In genomic region chr2:241505781-241506201, GRCh38 we compare ENCODE assay signal across 24 cellular contexts. TPM values are rescaled to one million over a fixed set of nuclear protein-coding genes. Genes with fewer than 3 reads are reported as not detected.
A peak's percentile ranks its signal among the peaks of the same experiment; 100 is the strongest.
DNase-seq lines count a peak whose midpoint lies in the region; ATAC-seq and TF ChIP-seq lines count a peak whose summit lies in the region.
"Had no signal": no experiment of that assay in that cellular context is flagged by ENCODE, and none has a peak within 500 bp of the region (broad histone marks: within the 10 kb centered on the region; RNA-seq: fewer than 3 reads in every experiment).

No MANE protein-coding gene starts in this region.

- POLR2A ChIA-PET in activated B cell treated with CpG ODN at 0.5 μM for 24 hours (lab: Charles Lee): no interaction called here

- H3K4me1 Mint-ChIP-seq in activated B cell treated with CpG ODN at 0.5 μM for 24 hours (peaks cover 23% of the 10 kb centered on the region), nephron (peaks cover 36% of the 10 kb centered on the region)
- peaks cover 41% of the 10 kb centered on the region for H3K4me1 Mint-ChIP-seq in stimulated activated memory B cell treated with anti-CD40 and anti-IgM and Interleukin-4, amounts not matched to agents 10 μg/mL and 1 μg/mL and 100 μg/mL, for 72 hours
- peaks cover 8 to 15% of the 10 kb centered on the region in 2 donors for H3K4me1 Mint-ChIP-seq in natural killer cell treated with Interleukin-12 subunit alpha and Interleukin-12 subunit beta and Interleukin-15 and Interleukin-18, amount 100 ng/mL, for 72 hours (ENCODE audit: low read depth in 2 of 2)

- intact Hi-C loops in left ventricle myocardium inferior (cut with micrococcal nuclease): no loop called here
- intact Hi-C loops in Right ventricle myocardium superior (cut with DNase I): no loop called here
- intact Hi-C loops in activated B cell treated with CpG ODN at 0.5 μM for 24 hours (cut with micrococcal nuclease): loop anchor here (5.0 to 10.0 kb wide), 2 partner anchors 938 to 1371 kb away; partner anchors contain the start of genes COPS9 and RNPEPL1

- H3K36me3 Mint-ChIP-seq in activated B cell treated with CpG ODN at 0.5 μM for 24 hours (ENCODE audit: low read depth): peaks cover 9% of the 10 kb centered on the region
- peaks cover 10% of the 10 kb centered on the region for H3K36me3 Mint-ChIP-seq in nephron (ENCODE audit: low read depth)
- H3K36me3 Mint-ChIP-seq in stimulated activated memory B cell treated with anti-CD40 and anti-IgM and Interleukin-4, amounts not matched to agents 10 μg/mL and 1 μg/mL and 100 μg/mL, for 72 hours: peaks cover 10% of the 10 kb centered on the region
- no peaks in the 10 kb centered on the region for H3K36me3 Mint-ChIP-seq in natural killer cell treated with Interleukin-12 subunit alpha and Interleukin-12 subunit beta and Interleukin-15 and Interleukin-18, amount 100 ng/mL, for 72 hours
- H3K36me3 Mint-ChIP-seq: memory B cell had no signal

- no peak for TF ChIP-seq CTCF in left ventricle myocardium inferior (IDR thresholded peaks at IDR 0.05; ENCODE audit: borderline replicate concordance)
- TF ChIP-seq CTCF in activated B cell treated with CpG ODN at 0.5 μM for 24 hours (IDR thresholded peaks at IDR 0.05): no peak
- TF ChIP-seq CTCF in nephron (IDR thresholded peaks at IDR 0.05; ENCODE audit: unreplicated experiment in 3 of 3): no peak
- TF ChIP-seq CTCF in GM13977 (IDR thresholded peaks at IDR 0.05; ENCODE audit: extremely low read depth, insufficient read depth, missing control alignments): no peak

- in situ Hi-C loops in GM13977 (cut with MboI; ENCODE audit: low pct_unique_long_range_greater_than_20kb, low sequenced_read_pairs, unreplicated experiment): no loop called here

- H3K36me3 ChIP-seq in left ventricle myocardium inferior: peaks cover 8% of the 10 kb centered on the region

- peak overlapping the region; percentile 93 for H3K27ac ChIP-seq in left ventricle myocardium inferior (replicated peaks)
- H3K27ac ChIP-seq: HL-60, SK-N-MC had no signal

- H3K4me1 ChIP-seq in left ventricle myocardium inferior: peaks cover 45% of the 10 kb centered on the region

- no peaks in the 10 kb centered on the region for H3K9me3 Mint-ChIP-seq in activated B cell treated with CpG ODN at 0.5 μM for 24 hours
- H3K9me3 Mint-ChIP-seq in nephron: no peaks in the 10 kb centered on the region
- no peaks in the 10 kb centered on the region for H3K9me3 Mint-ChIP-seq in stimulated activated memory B cell treated with anti-CD40 and anti-IgM and Interleukin-4, amounts not matched to agents 10 μg/mL and 1 μg/mL and 100 μg/mL, for 72 hours
- H3K9me3 Mint-ChIP-seq in natural killer cell treated with Interleukin-12 subunit alpha and Interleukin-12 subunit beta and Interleukin-15 and Interleukin-18, amount 100 ng/mL, for 72 hours: no peaks in the 10 kb centered on the region
- H3K9me3 Mint-ChIP-seq: activated naive CD4-positive, alpha-beta T cell treated with anti-CD3 and anti-CD28 coated beads for 36 hours; IgD-negative memory B cell; memory B cell had no signal

- H3K27ac Mint-ChIP-seq in activated B cell treated with CpG ODN at 0.5 μM for 24 hours (no peak overlapping the region), nephron (peak overlapping the region in 1 of 3 experiments; percentile 53)
- H3K27ac Mint-ChIP-seq in stimulated activated memory B cell treated with anti-CD40 and anti-IgM and Interleukin-4, amounts not matched to agents 10 μg/mL and 1 μg/mL and 100 μg/mL, for 72 hours: peak overlapping the region; percentile 3
- H3K27ac Mint-ChIP-seq in natural killer cell treated with Interleukin-12 subunit alpha and Interleukin-12 subunit beta and Interleukin-15 and Interleukin-18, amount 100 ng/mL, for 72 hours: no peak overlapping the region
- H3K27ac Mint-ChIP-seq: activated CD8-positive, alpha-beta T cell treated with anti-CD3 and anti-CD28 coated beads, Interleukin-2, amount 10 ng/mL, durations not matched to agents 7 days and 5 days; activated naive CD4-positive, alpha-beta T cell treated with anti-CD3 and anti-CD28 coated beads for 36 hours; IgD-negative memory B cell; memory B cell had no signal

- ATAC-seq in Right ventricle myocardium superior (ENCODE audit: poor library complexity): no peak
- ATAC-seq in activated B cell treated with CpG ODN at 0.5 μM for 24 hours (ENCODE audit: low read depth): no peak
- no peak for ATAC-seq in stimulated activated memory B cell treated with anti-CD40 and anti-IgM and Interleukin-4, amounts not matched to agents 10 μg/mL and 1 μg/mL and 100 μg/mL, for 72 hours
- ATAC-seq in natural killer cell treated with Interleukin-12 subunit alpha and Interleukin-12 subunit beta and Interleukin-15 and Interleukin-18, amount 100 ng/mL, for 72 hours: no peak
- no peak for ATAC-seq in GM21786 (IDR thresholded peaks at IDR 0.05; ENCODE audit: unreplicated experiment)
- ATAC-seq: activated CD8-positive, alpha-beta T cell treated with anti-CD3 and anti-CD28 coated beads, Interleukin-2, amount 10 ng/mL, durations not matched to agents 7 days and 5 days; Panc1 had no signal

- DNase-seq in left ventricle myocardium inferior (no peak), Right ventricle myocardium superior (no peak), activated B cell treated with CpG ODN at 0.5 μM for 24 hours (no peak), GM13977 (ENCODE audit: low spot score) (no peak)
- no peak for DNase-seq in natural killer cell treated with Interleukin-12 subunit alpha and Interleukin-12 subunit beta and Interleukin-15 and Interleukin-18, amount 100 ng/mL, for 72 hours (ENCODE audit: low spot score)
- DNase-seq: activated CD4-positive, CD25-positive, alpha-beta regulatory T cell; activated CD8-positive, alpha-beta T cell treated with anti-CD3 and anti-CD28 coated beads, Interleukin-2, amount 10 ng/mL, durations not matched to agents 7 days and 5 days; activated naive CD4-positive, alpha-beta T cell treated with anti-CD3 and anti-CD28 coated beads for 36 hours; activated T-cell treated with anti-CD3 and anti-CD28 coated beads, Interleukin-2, amount 50 U/mL, for 24 hours; amygdala; central memory CD4-positive, alpha-beta T cell; DMS 273 treated with DMSO at 0.1 percent for 48 hours; effector CD4-positive, alpha-beta T cell; NCI-H1694; NCI-H774; stimulated activated CD4-positive, alpha-beta T cell treated with anti-CD3 and anti-CD28 coated beads, Interleukin-12 subunit alpha, Interleukin-12 subunit beta, amount 100 ng/mL, for 4 hours had no signal

- no peak overlapping the region for H3K4me3 ChIP-seq in left ventricle myocardium inferior
- H3K4me3 ChIP-seq: SK-N-MC had no signal

- H3K27me3 Mint-ChIP-seq in activated B cell treated with CpG ODN at 0.5 μM for 24 hours: no peaks in the 10 kb centered on the region
- peaks cover 4% of the 10 kb centered on the region for H3K27me3 Mint-ChIP-seq in nephron (ENCODE audit: low read depth)
- H3K27me3 Mint-ChIP-seq in stimulated activated memory B cell treated with anti-CD40 and anti-IgM and Interleukin-4, amounts not matched to agents 10 μg/mL and 1 μg/mL and 100 μg/mL, for 72 hours: no peaks in the 10 kb centered on the region
- H3K27me3 Mint-ChIP-seq in natural killer cell treated with Interleukin-12 subunit alpha and Interleukin-12 subunit beta and Interleukin-15 and Interleukin-18, amount 100 ng/mL, for 72 hours: no peaks in the 10 kb centered on the region
- H3K27me3 Mint-ChIP-seq: activated T-cell treated with anti-CD3 and anti-CD28 coated beads, Interleukin-2, amount 50 U/mL, for 24 hours; IgD-negative memory B cell; memory B cell had no signal

- H3K4me3 Mint-ChIP-seq in activated B cell treated with CpG ODN at 0.5 μM for 24 hours: peak overlapping the region; percentile 19
- peak overlapping the region; percentile 88 to 95 (median 94) for H3K4me3 Mint-ChIP-seq in nephron
- no peak overlapping the region for H3K4me3 Mint-ChIP-seq in stimulated activated memory B cell treated with anti-CD40 and anti-IgM and Interleukin-4, amounts not matched to agents 10 μg/mL and 1 μg/mL and 100 μg/mL, for 72 hours
- H3K4me3 Mint-ChIP-seq in natural killer cell treated with Interleukin-12 subunit alpha and Interleukin-12 subunit beta and Interleukin-15 and Interleukin-18, amount 100 ng/mL, for 72 hours: no peak overlapping the region
- H3K4me3 Mint-ChIP-seq: activated CD8-positive, alpha-beta T cell treated with anti-CD3 and anti-CD28 coated beads, Interleukin-2, amount 10 ng/mL, durations not matched to agents 7 days and 5 days; activated naive CD4-positive, alpha-beta T cell treated with anti-CD3 and anti-CD28 coated beads for 36 hours; memory B cell had no signal

- no peaks in the 10 kb centered on the region for H3K9me3 ChIP-seq in left ventricle myocardium inferior (replicated peaks)

- CTCF ChIA-PET in activated B cell treated with CpG ODN at 0.5 μM for 24 hours (lab: Charles Lee): no interaction called here

- H3K27me3 ChIP-seq in left ventricle myocardium inferior (ENCODE audit: low read depth): no peaks in the 10 kb centered on the region

RNA-seq across cellular contexts. Expression of gene STK25, which starts 2.6 kb away (rescaled TPM):
- total RNA-seq in left ventricle myocardium inferior (89.1 TPM), Right ventricle myocardium superior (85.9 TPM), activated B cell treated with CpG ODN at 0.5 μM for 24 hours (123 and 151 TPM in 2 replicates)
- total RNA-seq in natural killer cell treated with Interleukin-12 subunit alpha and Interleukin-12 subunit beta and Interleukin-15 and Interleukin-18, amount 100 ng/mL, for 72 hours: 100 to 1,000 TPM; 110 to 169 TPM

RNA-seq across cellular contexts. Expression of gene BOK, which starts 52.8 kb away (rescaled TPM):
- total RNA-seq in left ventricle myocardium inferior (2.4 TPM), Right ventricle myocardium superior (3.8 TPM), activated B cell treated with CpG ODN at 0.5 μM for 24 hours (0.10 TPM in 1 of 2 replicates, not detected in the other)
- total RNA-seq in natural killer cell treated with Interleukin-12 subunit alpha and Interleukin-12 subunit beta and Interleukin-15 and Interleukin-18, amount 100 ng/mL, for 72 hours: 1 to 10 TPM; 1.0 to 2.2 TPM
- total RNA-seq: activated CD8-positive, alpha-beta T cell treated with anti-CD3 and anti-CD28 coated beads, Interleukin-2, amount 10 ng/mL, durations not matched to agents 7 days and 5 days; activated naive CD4-positive, alpha-beta T cell treated with anti-CD3 and anti-CD28 coated beads for 36 hours had no signal

Comparison
In these comparisons a context has a peak if more than half of its experiments do, and no peak if none do; other contexts are left out.
1. H3K4me3 Mint-ChIP-seq: peak in activated B cell treated with CpG ODN at 0.5 μM for 24 hours (single experiment) and nephron (3 of 3); none in stimulated activated memory B cell treated with anti-CD40 and anti-IgM and Interleukin-4, amounts not matched to agents 10 μg/mL and 1 μg/mL and 100 μg/mL, for 72 hours (single experiment) and natural killer cell treated with Interleukin-12 subunit alpha and Interleukin-12 subunit beta and Interleukin-15 and Interleukin-18, amount 100 ng/mL, for 72 hours (single experiment).